In the genomic region with DNA sequence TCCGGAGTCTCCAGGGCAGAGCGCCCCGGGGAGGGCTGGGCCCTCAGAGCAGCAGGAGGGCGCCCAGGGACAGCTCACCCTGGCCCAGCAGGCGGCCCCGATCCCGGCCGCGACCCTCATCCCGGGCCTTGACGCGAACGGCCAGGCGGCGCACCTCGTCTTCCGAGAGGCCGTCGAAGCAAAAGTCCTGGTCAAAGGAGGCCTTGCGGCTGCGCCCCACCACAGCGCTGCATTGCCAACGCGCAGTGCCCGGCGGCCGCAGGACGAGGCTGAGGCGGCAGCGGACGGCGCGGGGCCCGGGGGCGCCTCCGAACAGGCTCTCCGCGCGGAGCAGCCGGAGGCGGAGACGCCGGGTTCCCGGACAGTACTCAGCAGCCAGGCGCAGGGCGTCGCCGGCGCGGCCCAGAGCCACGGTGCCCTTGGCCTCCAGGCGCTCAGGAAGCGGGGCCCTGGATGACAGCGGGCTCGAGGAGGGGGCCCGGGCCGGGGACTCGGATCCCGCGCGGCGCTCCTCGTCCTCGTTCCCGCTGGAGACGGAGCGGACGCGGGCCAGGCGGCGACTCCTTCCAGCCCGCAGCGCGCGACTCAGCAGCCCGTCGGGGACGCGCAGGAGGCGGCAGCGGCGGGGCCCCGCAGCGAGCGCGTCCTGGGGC, we compare ENCODE assay signal across 10 cellular contexts. TPM values are rescaled to one million over a fixed set of nuclear protein-coding genes. Genes with fewer than 3 reads are reported as not detected.
DNase-seq lines count a peak whose midpoint lies in the region; TF ChIP-seq lines count a peak whose summit lies in the region.
"Had no signal": no experiment of that assay in that cellular context is flagged by ENCODE, and none has a peak within 500 bp of the region (broad histone marks: within the 10 kb centered on the region; RNA-seq: fewer than 3 reads in every experiment).

No MANE protein-coding gene starts in this region.

- no peaks in the 10 kb centered on the region for H4K20me1 ChIP-seq in SK-N-SH (ENCODE audit: insufficient read depth)

- no peaks in the 10 kb centered on the region for H3F3A ChIP-seq in SK-N-SH (replicated peaks; ENCODE audit: insufficient read depth)

- POLR2A ChIA-PET in SK-N-SH (lab: Yijun Ruan, JAX) (no interaction called here), RWPE1 (lab: Yijun Ruan, JAX; ENCODE audit: low non-redundant PET) (no interaction called here)

- no peaks in the 10 kb centered on the region for H3K36me3 Mint-ChIP-seq in progenitor cell of endocrine pancreas (ENCODE audit: insufficient read depth)
- H3K36me3 Mint-ChIP-seq: activated naive CD8-positive, alpha-beta T cell had no signal

- H3K79me2 ChIP-seq in SK-N-SH (ENCODE audit: insufficient read depth), result no peaks in the 10 kb centered on the region

- TF ChIP-seq EP300 in SK-N-SH (IDR thresholded peaks at IDR 0.05; ENCODE audit: borderline replicate concordance in 1 of 2, low read depth in 1 of 2, low read length in 1 of 2), result no peak

- no peak overlapping the region for H3K27ac Mint-ChIP-seq in progenitor cell of endocrine pancreas
- H3K27ac Mint-ChIP-seq: activated naive CD8-positive, alpha-beta T cell had no signal

- no peak for TF ChIP-seq RAD21 in SK-N-SH (IDR thresholded peaks at IDR 0.05; ENCODE audit: low read length)

- H3K4me3 ChIP-seq in SK-N-SH (ENCODE audit: low read depth in 2 of 2, low read length in 1 of 2) (peak overlapping the region in 1 of 2 experiments; percentile 42; a peak in 2 of 4 replicates), left ventricle myocardium inferior (peak overlapping the region; percentile 70)

- H3K4me3 Mint-ChIP-seq in progenitor cell of endocrine pancreas (ENCODE audit: low read depth), result peak overlapping the region; percentile 53

- H3K4me1 Mint-ChIP-seq in progenitor cell of endocrine pancreas (ENCODE audit: low read depth), result peaks cover 14% of the 10 kb centered on the region

- H3K36me3 ChIP-seq in SK-N-SH (replicated peaks in 1 of 2; ENCODE audit: control insufficient read depth in 1 of 2, insufficient read depth in 2 of 2, low read length in 1 of 2), result no peaks in the 10 kb centered on the region
- H3K36me3 ChIP-seq in left ventricle myocardium inferior, result no peaks in the 10 kb centered on the region

- intact Hi-C loops in left ventricle myocardium inferior (cut with micrococcal nuclease), result no loop called here

- no peak overlapping the region for H3K4me2 ChIP-seq in SK-N-SH

- peak; percentile 52 for DNase-seq in ELF-1 (ENCODE audit: low read depth, low spot score)
- peak; percentile 68 for DNase-seq in SK-N-SH
- peak; percentile 16 for DNase-seq in left ventricle myocardium inferior
- peak; percentile 27 for DNase-seq in progenitor cell of endocrine pancreas (ENCODE audit: low spot score, unreplicated experiment)
- no peak for DNase-seq in globus pallidus (ENCODE audit: low spot score)
- no peak for DNase-seq in RWPE1 (ENCODE audit: low spot score)
- DNase-seq in NCI-H2029 treated with DMSO at 0.1 percent for 48 hours (lab: John Stamatoyannopoulos, UW), result no peak
- no peak for DNase-seq in putamen (ENCODE audit: low spot score)

- no peak overlapping the region for H3K27ac ChIP-seq in SK-N-SH (ENCODE audit: low read depth in 2 of 2, low read length in 1 of 2)
- peak overlapping the region; percentile 90 for H3K27ac ChIP-seq in left ventricle myocardium inferior (replicated peaks)
- H3K27ac ChIP-seq in RWPE1, result no peak overlapping the region

- CTCF ChIA-PET in SK-N-SH (lab: Yijun Ruan, JAX), result interaction anchor here (0.7 kb wide), 1 partner anchor 81 kb away, joined by 3 read pairs; no protein-coding TSS in a partner anchor
- CTCF ChIA-PET in RWPE1 (lab: Yijun Ruan, JAX), result interaction anchor here (0.7 kb wide), 1 partner anchor 90 kb away, joined by 4 read pairs; no protein-coding TSS in a partner anchor

- H3K4me1 ChIP-seq in SK-N-SH (ENCODE audit: control insufficient read depth in 1 of 2, insufficient read depth in 2 of 2, low read depth in 1 of 2, low read length in 1 of 2), result no peaks in the 10 kb centered on the region; a peak in 1 of 4 replicates
- H3K4me1 ChIP-seq in left ventricle myocardium inferior, result peaks cover 29% of the 10 kb centered on the region

- H3K9me3 Mint-ChIP-seq in progenitor cell of endocrine pancreas (ENCODE audit: low read depth), result no peaks in the 10 kb centered on the region

- WGBS in SK-N-SH (ENCODE audit: low lambda C conversion rate), result 26% methylated on average over 13 of the region's 86 CpGs

- H3K9me2 ChIP-seq in SK-N-SH, result no peaks in the 10 kb centered on the region

- H3K27me3 ChIP-seq in SK-N-SH (ENCODE audit: insufficient read depth) (peaks cover 32% of the 10 kb centered on the region; the same call in 1 of the 2 replicates), left ventricle myocardium inferior (ENCODE audit: low read depth) (peaks cover 88% of the 10 kb centered on the region)

- peaks cover 65% of the 10 kb centered on the region for H3K27me3 Mint-ChIP-seq in progenitor cell of endocrine pancreas

- no peak overlapping the region for H2AFZ ChIP-seq in SK-N-SH (ENCODE audit: low read depth)

- H3K9ac ChIP-seq in SK-N-SH, result no peak overlapping the region

- H3K9me3 ChIP-seq in SK-N-SH, result no peaks in the 10 kb centered on the region
- no peaks in the 10 kb centered on the region for H3K9me3 ChIP-seq in left ventricle myocardium inferior (replicated peaks)

- TF ChIP-seq CTCF in SK-N-SH (IDR thresholded peaks at IDR 0.05) (no peak), left ventricle myocardium inferior (IDR thresholded peaks at IDR 0.05; ENCODE audit: borderline replicate concordance) (peak; percentile 16), progenitor cell of endocrine pancreas (IDR thresholded peaks at IDR 0.05; ENCODE audit: unreplicated experiment) (peak; percentile 17), RWPE1 (conservative IDR thresholded peaks at IDR 0.05; ENCODE audit: low read depth) (no peak)

TF ChIP-seq in SK-N-SH, 30 proteins besides CTCF, POLR2A, EP300 and RAD21 (continues in another document):
- TF ChIP-seq FOXM1 (IDR thresholded peaks at IDR 0.05; ENCODE audit: low read depth) (no peak), NFIC (IDR thresholded peaks at IDR 0.05; ENCODE audit: borderline replicate concordance) (no peak), SMC3 (IDR thresholded peaks at IDR 0.05; ENCODE audit: low read depth, low read length) (no peak), GABPA (IDR thresholded peaks at IDR 0.05; ENCODE audit: low read depth) (no peak), RFX5 (IDR thresholded peaks at IDR 0.05; ENCODE audit: low read length) (no peak), SIN3A (IDR thresholded peaks at IDR 0.05; ENCODE audit: borderline replicate concordance, low read depth, low read length) (no peak)
- TF ChIP-seq, protein P1, sequence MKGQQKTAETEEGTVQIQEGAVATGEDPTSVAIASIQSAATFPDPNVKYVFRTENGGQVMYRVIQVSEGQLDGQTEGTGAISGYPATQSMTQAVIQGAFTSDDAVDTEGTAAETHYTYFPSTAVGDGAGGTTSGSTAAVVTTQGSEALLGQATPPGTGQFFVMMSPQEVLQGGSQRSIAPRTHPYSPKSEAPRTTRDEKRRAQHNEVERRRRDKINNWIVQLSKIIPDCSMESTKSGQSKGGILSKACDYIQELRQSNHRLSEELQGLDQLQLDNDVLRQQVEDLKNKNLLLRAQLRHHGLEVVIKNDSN (IDR thresholded peaks at IDR 0.05; ENCODE audit: borderline replicate concordance, low read depth), result no peak
- TF ChIP-seq, protein P2, sequence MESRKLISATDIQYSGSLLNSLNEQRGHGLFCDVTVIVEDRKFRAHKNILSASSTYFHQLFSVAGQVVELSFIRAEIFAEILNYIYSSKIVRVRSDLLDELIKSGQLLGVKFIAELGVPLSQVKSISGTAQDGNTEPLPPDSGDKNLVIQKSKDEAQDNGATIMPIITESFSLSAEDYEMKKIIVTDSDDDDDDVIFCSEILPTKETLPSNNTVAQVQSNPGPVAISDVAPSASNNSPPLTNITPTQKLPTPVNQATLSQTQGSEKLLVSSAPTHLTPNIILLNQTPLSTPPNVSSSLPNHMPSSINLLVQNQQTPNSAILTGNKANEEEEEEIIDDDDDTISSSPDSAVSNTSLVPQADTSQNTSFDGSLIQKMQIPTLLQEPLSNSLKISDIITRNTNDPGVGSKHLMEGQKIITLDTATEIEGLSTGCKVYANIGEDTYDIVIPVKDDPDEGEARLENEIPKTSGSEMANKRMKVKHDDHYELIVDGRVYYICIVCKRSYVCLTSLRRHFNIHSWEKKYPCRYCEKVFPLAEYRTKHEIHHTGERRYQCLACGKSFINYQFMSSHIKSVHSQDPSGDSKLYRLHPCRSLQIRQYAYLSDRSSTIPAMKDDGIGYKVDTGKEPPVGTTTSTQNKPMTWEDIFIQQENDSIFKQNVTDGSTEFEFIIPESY (IDR thresholded peaks at IDR 0.05; ENCODE audit: borderline replicate concordance, low read depth), result no peak
- TF ChIP-seq, protein P3, sequence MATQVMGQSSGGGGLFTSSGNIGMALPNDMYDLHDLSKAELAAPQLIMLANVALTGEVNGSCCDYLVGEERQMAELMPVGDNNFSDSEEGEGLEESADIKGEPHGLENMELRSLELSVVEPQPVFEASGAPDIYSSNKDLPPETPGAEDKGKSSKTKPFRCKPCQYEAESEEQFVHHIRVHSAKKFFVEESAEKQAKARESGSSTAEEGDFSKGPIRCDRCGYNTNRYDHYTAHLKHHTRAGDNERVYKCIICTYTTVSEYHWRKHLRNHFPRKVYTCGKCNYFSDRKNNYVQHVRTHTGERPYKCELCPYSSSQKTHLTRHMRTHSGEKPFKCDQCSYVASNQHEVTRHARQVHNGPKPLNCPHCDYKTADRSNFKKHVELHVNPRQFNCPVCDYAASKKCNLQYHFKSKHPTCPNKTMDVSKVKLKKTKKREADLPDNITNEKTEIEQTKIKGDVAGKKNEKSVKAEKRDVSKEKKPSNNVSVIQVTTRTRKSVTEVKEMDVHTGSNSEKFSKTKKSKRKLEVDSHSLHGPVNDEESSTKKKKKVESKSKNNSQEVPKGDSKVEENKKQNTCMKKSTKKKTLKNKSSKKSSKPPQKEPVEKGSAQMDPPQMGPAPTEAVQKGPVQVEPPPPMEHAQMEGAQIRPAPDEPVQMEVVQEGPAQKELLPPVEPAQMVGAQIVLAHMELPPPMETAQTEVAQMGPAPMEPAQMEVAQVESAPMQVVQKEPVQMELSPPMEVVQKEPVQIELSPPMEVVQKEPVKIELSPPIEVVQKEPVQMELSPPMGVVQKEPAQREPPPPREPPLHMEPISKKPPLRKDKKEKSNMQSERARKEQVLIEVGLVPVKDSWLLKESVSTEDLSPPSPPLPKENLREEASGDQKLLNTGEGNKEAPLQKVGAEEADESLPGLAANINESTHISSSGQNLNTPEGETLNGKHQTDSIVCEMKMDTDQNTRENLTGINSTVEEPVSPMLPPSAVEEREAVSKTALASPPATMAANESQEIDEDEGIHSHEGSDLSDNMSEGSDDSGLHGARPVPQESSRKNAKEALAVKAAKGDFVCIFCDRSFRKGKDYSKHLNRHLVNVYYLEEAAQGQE (IDR thresholded peaks at IDR 0.05; ENCODE audit: low read depth, low read length), result no peak

RNA-seq across cellular contexts. Expression of a gene that starts 1.1 kb away (rescaled TPM):
- polyA plus RNA-seq in SK-N-SH (2012; rRNA removed), result not detected in 2 replicates
- polyA plus RNA-seq in SK-N-SH (2012; cell fraction: cytosol; rRNA removed), result not detected in 2 replicates
- polyA plus RNA-seq in SK-N-SH (2012; cell fraction: nucleus; rRNA removed), result not detected in 2 replicates
- 1.9 TPM for total RNA-seq in left ventricle myocardium inferior
- total RNA-seq in progenitor cell of endocrine pancreas, result 0.53 and 0.69 TPM in 2 replicates
- total RNA-seq: myocyte had no signal

Comparison
In these comparisons a context has a peak if more than half of its experiments do, and no peak if none do; other contexts are left out.
1. DNase-seq: peak in ELF-1 (single experiment), SK-N-SH (single experiment), left ventricle myocardium inferior (single experiment) and progenitor cell of endocrine pancreas (single experiment); none in globus pallidus (single experiment), RWPE1 (single experiment), NCI-H2029 treated with DMSO at 0.1 percent for 48 hours (single experiment) and putamen (single experiment).
2. CTCF ChIP-seq: peak in left ventricle myocardium inferior (single experiment) and progenitor cell of endocrine pancreas (single experiment); none in SK-N-SH (single experiment) and RWPE1 (single experiment).